ENCODE assay signal across 1 cellular context in the genomic region with DNA sequence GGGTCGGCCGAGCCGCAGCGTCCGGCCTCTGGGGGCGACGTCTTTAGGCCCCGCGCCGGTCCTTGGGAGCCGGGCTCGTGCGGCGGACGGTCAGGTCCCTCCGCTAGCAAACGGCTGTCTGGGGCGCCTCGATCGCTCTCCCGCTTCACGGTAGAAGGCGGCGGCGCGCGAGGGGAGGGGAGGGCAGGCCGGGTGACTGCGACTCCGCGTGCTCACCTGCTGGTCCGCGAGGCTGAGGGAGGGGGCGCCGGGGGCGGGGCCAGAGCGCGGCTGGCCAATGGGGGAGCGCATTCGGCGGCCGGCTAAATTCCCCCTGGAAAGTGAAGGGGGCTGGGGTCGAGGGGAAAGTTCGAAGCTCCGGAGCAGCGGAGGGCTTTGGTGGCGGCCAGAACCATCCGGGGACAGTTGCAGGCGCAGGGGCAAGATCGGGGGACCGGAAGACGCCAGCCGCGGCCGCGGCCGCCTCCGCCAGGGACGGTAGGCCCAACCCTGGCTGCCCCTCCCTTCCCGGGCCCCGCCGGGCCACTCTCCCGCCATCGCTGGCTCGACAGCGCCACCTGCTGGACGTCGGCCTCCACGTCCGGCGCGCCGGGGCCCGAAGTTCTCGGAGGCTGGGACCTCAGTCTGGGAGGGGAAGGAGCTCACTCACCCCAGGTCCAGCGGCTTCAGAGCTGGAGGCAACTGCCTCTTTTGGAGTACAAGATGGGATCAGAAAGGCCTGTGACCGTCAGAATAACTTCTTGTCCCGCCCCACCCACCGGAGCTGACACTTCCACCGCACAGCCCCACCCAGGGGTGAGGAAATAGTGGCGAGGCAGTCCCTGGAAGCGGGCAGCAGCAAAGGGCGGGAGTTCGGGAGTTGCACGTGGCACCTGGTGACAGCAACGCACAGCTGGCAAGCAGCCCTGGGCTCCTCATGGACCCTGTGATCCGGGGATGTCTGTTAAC.
TF ChIP-seq lines count a peak whose summit lies in the region.

No MANE protein-coding gene starts in this region.

TF ChIP-seq in K562, 482 proteins besides CTCF, POLR2A, EP300 and RAD21 (continued from another document and continues in another):
- TF ChIP-seq, protein P1, sequence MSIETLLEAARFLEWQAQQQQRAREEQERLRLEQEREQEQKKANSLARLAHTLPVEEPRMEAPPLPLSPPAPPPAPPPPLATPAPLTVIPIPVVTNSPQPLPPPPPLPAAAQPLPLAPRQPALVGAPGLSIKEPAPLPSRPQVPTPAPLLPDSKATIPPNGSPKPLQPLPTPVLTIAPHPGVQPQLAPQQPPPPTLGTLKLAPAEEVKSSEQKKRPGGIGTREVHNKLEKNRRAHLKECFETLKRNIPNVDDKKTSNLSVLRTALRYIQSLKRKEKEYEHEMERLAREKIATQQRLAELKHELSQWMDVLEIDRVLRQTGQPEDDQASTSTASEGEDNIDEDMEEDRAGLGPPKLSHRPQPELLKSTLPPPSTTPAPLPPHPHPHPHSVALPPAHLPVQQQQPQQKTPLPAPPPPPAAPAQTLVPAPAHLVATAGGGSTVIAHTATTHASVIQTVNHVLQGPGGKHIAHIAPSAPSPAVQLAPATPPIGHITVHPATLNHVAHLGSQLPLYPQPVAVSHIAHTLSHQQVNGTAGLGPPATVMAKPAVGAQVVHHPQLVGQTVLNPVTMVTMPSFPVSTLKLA (conservative IDR thresholded peaks at IDR 0.05), result peak; percentile 58 to 59
- TF ChIP-seq TRIM24 (IDR thresholded peaks at IDR 0.05) (no peak), GABPB1 (CRISPR knock-in tag; IDR thresholded peaks at IDR 0.05) (peak; percentile 79), NFIC (IDR thresholded peaks at IDR 0.05) (no peak), SREBF1 (IDR thresholded peaks at IDR 0.05; ENCODE audit: borderline replicate concordance, low read depth, low read length) (no peak), BRD4 (IDR thresholded peaks at IDR 0.05) (no peak), BRD9 (IDR thresholded peaks at IDR 0.05; ENCODE audit: low read depth, partially characterized antibody) (no peak), RB1 (IDR thresholded peaks at IDR 0.05; ENCODE audit: low read depth) (peak; percentile 95), PTTG1 (tag; IDR thresholded peaks at IDR 0.05; ENCODE audit: low read depth) (no peak), BCOR (IDR thresholded peaks at IDR 0.05) (no peak), ZNF408 (CRISPR knock-in tag; IDR thresholded peaks at IDR 0.05; ENCODE audit: low read depth) (no peak), ZFP1 (CRISPR knock-in tag; IDR thresholded peaks at IDR 0.05) (no peak), ZZZ3 (IDR thresholded peaks at IDR 0.05) (no peak), GABPB2 (CRISPR knock-in tag; conservative IDR thresholded peaks at IDR 0.05) (no peak), HEY1 (CRISPR knock-in tag; IDR thresholded peaks at IDR 0.05; ENCODE audit: borderline replicate concordance) (no peak), LEF1 (IDR thresholded peaks at IDR 0.05) (no peak), MCM7 (IDR thresholded peaks at IDR 0.05) (no peak), CREB1 (IDR thresholded peaks at IDR 0.05) (no peak; the same call in 1 of the 2 replicates), CREB1 (CRISPR knock-in tag; IDR thresholded peaks at IDR 0.05) (0 out of 2 replicates have a peak, but pooled peaks have one; percentile 43), MYC (IDR thresholded peaks at IDR 0.05; ENCODE audit: low read depth, low read length) (peak; percentile 58), MYC (CRISPR knock-in tag; IDR thresholded peaks at IDR 0.05; ENCODE audit: borderline replicate concordance, low read depth) (no peak), ZNF57 (CRISPR knock-in tag; IDR thresholded peaks at IDR 0.05) (no peak), RFX7 (CRISPR knock-in tag; IDR thresholded peaks at IDR 0.05) (no peak), FOXK2 (conservative IDR thresholded peaks at IDR 0.05 in 1 of 2, IDR thresholded peaks at IDR 0.05 in 1 of 2; ENCODE audit: low read depth in 2 of 2) (no peak), GABPA (tag; conservative IDR thresholded peaks at IDR 0.05; ENCODE audit: low read depth) (peak; percentile 64), RBFOX2 (IDR thresholded peaks at IDR 0.05; ENCODE audit: low read depth, low read length) (peak; percentile 71), ZNF121 (CRISPR knock-in tag; conservative IDR thresholded peaks at IDR 0.05) (no peak), ZFP36 (IDR thresholded peaks at IDR 0.05; ENCODE audit: low read depth, low read length, partially characterized antibody) (no peak), EP400 (IDR thresholded peaks at IDR 0.05) (peak; percentile 54; the same call in 1 of the 2 replicates), HDAC2 (IDR thresholded peaks at IDR 0.05) (no peak)
- TF ChIP-seq, protein P2, sequence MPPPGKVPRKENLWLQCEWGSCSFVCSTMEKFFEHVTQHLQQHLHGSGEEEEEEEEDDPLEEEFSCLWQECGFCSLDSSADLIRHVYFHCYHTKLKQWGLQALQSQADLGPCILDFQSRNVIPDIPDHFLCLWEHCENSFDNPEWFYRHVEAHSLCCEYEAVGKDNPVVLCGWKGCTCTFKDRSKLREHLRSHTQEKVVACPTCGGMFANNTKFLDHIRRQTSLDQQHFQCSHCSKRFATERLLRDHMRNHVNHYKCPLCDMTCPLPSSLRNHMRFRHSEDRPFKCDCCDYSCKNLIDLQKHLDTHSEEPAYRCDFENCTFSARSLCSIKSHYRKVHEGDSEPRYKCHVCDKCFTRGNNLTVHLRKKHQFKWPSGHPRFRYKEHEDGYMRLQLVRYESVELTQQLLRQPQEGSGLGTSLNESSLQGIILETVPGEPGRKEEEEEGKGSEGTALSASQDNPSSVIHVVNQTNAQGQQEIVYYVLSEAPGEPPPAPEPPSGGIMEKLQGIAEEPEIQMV (tag; conservative IDR thresholded peaks at IDR 0.05; ENCODE audit: low read depth), result peak; percentile 77
- TF ChIP-seq, protein P3, sequence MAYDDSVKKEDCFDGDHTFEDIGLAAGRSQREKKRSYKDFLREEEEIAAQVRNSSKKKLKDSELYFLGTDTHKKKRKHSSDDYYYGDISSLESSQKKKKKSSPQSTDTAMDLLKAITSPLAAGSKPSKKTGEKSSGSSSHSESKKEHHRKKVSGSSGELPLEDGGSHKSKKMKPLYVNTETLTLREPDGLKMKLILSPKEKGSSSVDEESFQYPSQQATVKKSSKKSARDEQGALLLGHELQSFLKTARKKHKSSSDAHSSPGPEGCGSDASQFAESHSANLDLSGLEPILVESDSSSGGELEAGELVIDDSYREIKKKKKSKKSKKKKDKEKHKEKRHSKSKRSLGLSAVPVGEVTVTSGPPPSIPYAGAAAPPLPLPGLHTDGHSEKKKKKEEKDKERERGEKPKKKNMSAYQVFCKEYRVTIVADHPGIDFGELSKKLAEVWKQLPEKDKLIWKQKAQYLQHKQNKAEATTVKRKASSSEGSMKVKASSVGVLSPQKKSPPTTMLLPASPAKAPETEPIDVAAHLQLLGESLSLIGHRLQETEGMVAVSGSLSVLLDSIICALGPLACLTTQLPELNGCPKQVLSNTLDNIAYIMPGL (CRISPR knock-in tag; IDR thresholded peaks at IDR 0.05), result peak; percentile 91; the same call in 1 of the 2 replicates
- TF ChIP-seq, protein P4, sequence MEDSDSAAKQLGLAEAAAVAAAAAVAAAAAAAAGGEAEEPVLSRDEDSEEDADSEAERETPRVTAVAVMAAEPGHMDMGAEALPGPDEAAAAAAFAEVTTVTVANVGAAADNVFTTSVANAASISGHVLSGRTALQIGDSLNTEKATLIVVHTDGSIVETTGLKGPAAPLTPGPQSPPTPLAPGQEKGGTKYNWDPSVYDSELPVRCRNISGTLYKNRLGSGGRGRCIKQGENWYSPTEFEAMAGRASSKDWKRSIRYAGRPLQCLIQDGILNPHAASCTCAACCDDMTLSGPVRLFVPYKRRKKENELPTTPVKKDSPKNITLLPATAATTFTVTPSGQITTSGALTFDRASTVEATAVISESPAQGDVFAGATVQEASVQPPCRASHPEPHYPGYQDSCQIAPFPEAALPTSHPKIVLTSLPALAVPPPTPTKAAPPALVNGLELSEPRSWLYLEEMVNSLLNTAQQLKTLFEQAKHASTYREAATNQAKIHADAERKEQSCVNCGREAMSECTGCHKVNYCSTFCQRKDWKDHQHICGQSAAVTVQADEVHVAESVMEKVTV (CRISPR knock-in tag; IDR thresholded peaks at IDR 0.05), result peak; percentile 67; the same call in 1 of the 2 replicates
- TF ChIP-seq, protein P5, sequence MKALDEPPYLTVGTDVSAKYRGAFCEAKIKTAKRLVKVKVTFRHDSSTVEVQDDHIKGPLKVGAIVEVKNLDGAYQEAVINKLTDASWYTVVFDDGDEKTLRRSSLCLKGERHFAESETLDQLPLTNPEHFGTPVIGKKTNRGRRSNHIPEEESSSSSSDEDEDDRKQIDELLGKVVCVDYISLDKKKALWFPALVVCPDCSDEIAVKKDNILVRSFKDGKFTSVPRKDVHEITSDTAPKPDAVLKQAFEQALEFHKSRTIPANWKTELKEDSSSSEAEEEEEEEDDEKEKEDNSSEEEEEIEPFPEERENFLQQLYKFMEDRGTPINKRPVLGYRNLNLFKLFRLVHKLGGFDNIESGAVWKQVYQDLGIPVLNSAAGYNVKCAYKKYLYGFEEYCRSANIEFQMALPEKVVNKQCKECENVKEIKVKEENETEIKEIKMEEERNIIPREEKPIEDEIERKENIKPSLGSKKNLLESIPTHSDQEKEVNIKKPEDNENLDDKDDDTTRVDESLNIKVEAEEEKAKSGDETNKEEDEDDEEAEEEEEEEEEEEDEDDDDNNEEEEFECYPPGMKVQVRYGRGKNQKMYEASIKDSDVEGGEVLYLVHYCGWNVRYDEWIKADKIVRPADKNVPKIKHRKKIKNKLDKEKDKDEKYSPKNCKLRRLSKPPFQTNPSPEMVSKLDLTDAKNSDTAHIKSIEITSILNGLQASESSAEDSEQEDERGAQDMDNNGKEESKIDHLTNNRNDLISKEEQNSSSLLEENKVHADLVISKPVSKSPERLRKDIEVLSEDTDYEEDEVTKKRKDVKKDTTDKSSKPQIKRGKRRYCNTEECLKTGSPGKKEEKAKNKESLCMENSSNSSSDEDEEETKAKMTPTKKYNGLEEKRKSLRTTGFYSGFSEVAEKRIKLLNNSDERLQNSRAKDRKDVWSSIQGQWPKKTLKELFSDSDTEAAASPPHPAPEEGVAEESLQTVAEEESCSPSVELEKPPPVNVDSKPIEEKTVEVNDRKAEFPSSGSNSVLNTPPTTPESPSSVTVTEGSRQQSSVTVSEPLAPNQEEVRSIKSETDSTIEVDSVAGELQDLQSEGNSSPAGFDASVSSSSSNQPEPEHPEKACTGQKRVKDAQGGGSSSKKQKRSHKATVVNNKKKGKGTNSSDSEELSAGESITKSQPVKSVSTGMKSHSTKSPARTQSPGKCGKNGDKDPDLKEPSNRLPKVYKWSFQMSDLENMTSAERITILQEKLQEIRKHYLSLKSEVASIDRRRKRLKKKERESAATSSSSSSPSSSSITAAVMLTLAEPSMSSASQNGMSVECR (CRISPR knock-in tag; IDR thresholded peaks at IDR 0.05), result peak; percentile 4; the same call in 1 of the 2 replicates
- TF ChIP-seq, protein P6, sequence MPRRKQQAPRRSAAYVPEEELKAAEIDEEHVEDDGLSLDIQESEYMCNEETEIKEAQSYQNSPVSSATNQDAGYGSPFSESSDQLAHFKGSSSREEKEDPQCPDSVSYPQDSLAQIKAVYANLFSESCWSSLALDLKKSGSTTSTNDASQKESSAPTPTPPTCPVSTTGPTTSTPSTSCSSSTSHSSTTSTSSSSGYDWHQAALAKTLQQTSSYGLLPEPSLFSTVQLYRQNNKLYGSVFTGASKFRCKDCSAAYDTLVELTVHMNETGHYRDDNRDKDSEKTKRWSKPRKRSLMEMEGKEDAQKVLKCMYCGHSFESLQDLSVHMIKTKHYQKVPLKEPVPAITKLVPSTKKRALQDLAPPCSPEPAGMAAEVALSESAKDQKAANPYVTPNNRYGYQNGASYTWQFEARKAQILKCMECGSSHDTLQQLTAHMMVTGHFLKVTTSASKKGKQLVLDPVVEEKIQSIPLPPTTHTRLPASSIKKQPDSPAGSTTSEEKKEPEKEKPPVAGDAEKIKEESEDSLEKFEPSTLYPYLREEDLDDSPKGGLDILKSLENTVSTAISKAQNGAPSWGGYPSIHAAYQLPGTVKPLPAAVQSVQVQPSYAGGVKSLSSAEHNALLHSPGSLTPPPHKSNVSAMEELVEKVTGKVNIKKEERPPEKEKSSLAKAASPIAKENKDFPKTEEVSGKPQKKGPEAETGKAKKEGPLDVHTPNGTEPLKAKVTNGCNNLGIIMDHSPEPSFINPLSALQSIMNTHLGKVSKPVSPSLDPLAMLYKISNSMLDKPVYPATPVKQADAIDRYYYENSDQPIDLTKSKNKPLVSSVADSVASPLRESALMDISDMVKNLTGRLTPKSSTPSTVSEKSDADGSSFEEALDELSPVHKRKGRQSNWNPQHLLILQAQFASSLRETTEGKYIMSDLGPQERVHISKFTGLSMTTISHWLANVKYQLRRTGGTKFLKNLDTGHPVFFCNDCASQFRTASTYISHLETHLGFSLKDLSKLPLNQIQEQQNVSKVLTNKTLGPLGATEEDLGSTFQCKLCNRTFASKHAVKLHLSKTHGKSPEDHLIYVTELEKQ (CRISPR knock-in tag; IDR thresholded peaks at IDR 0.05), result no peak
- TF ChIP-seq, protein P7, sequence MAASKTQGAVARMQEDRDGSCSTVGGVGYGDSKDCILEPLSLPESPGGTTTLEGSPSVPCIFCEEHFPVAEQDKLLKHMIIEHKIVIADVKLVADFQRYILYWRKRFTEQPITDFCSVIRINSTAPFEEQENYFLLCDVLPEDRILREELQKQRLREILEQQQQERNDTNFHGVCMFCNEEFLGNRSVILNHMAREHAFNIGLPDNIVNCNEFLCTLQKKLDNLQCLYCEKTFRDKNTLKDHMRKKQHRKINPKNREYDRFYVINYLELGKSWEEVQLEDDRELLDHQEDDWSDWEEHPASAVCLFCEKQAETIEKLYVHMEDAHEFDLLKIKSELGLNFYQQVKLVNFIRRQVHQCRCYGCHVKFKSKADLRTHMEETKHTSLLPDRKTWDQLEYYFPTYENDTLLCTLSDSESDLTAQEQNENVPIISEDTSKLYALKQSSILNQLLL (CRISPR knock-in tag; IDR thresholded peaks at IDR 0.05; ENCODE audit: borderline replicate concordance), result no peak
- TF ChIP-seq, protein P8, sequence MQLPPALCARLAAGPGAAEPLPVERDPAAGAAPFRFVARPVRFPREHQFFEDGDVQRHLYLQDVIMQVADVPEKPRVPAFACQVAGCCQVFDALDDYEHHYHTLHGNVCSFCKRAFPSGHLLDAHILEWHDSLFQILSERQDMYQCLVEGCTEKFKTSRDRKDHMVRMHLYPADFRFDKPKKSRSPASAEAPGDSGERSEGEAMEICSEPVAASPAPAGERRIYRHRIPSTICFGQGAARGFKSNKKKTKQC (CRISPR knock-in tag; IDR thresholded peaks at IDR 0.05), result peak; percentile 19; the same call in 1 of the 2 replicates
- TF ChIP-seq, protein P9, sequence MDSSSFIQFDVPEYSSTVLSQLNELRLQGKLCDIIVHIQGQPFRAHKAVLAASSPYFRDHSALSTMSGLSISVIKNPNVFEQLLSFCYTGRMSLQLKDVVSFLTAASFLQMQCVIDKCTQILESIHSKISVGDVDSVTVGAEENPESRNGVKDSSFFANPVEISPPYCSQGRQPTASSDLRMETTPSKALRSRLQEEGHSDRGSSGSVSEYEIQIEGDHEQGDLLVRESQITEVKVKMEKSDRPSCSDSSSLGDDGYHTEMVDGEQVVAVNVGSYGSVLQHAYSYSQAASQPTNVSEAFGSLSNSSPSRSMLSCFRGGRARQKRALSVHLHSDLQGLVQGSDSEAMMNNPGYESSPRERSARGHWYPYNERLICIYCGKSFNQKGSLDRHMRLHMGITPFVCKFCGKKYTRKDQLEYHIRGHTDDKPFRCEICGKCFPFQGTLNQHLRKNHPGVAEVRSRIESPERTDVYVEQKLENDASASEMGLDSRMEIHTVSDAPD (CRISPR knock-in tag; IDR thresholded peaks at IDR 0.05), result no peak
- TF ChIP-seq, protein P10, sequence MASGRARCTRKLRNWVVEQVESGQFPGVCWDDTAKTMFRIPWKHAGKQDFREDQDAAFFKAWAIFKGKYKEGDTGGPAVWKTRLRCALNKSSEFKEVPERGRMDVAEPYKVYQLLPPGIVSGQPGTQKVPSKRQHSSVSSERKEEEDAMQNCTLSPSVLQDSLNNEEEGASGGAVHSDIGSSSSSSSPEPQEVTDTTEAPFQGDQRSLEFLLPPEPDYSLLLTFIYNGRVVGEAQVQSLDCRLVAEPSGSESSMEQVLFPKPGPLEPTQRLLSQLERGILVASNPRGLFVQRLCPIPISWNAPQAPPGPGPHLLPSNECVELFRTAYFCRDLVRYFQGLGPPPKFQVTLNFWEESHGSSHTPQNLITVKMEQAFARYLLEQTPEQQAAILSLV (tag; IDR thresholded peaks at IDR 0.05), result no peak
